ENCODE assay signal across 8 cellular contexts in the genomic region with DNA sequence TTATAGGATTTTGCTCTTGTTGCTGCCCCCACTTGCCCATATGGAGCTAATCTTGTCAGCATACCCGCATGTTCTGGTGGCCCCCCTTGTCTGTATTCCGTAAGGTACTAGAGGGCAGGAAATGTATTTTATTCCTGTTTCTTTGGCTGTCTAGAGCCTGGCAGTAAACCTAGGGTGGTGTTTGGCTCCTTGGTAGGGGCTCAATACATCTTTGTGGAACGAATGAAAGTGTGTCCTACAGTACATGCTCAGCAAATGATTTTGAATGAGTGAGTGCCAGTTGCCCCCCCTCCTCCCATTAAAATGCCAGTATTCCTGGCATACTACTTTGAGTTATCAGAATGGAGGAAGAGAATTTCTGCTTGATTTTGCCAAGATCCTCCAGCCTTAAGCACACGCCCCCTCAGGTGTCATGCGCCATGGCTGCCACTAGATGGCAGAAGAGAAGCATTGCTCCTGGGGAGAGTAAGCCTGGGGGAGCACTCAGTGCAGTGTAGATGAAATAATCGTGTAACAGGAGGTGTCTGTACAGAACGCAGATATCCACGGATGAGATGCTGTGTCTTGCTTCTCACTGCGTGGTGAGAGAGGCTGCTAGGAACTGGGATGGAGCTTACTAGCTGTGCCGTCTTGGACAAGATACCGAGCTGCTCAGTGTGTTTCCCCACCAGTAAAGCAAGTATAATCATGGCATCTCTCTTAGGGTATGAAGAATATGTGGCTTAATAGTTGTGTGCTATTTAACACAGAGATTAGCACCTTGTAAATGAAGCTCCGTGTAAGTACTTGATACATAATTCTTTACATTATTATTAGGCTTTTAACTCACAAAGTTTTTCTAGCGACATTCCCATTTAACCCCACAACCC. TPM values are rescaled to one million over a fixed set of nuclear protein-coding genes. Genes with fewer than 3 reads are reported as not detected.
DNase-seq lines count a peak whose midpoint lies in the region; ATAC-seq, FAIRE-seq and TF ChIP-seq lines count a peak whose summit lies in the region.

No MANE protein-coding gene starts in this region.

- H3K27ac Mint-ChIP-seq in brain: peak overlapping the region in 3 of 5 experiments; percentile 29 to 63 (median 61)

- peak; percentile 82 for DNase-seq in H4 (ENCODE audit: low spot score)
- peak; percentile 40 for DNase-seq in NCI-H1092 treated with DMSO at 0.1 percent for 48 hours (lab: John Stamatoyannopoulos, UW)
- peak; percentile 72 for DNase-seq in UCSD-AML1 (lab: John Stamatoyannopoulos, UW; ENCODE audit: unreplicated experiment)
- peak; percentile 96 for DNase-seq in inferior parietal cortex (ENCODE audit: extremely low spot score)
- peak; percentile 56 to 57 for DNase-seq in stimulated activated CD4-positive, alpha-beta T cell treated with anti-CD3 and anti-CD28 coated beads, Interleukin-15, amount 100 ng/mL, for 1 hour (ENCODE audit: low read depth in 1 of 2, low spot score in 1 of 2)

- TF ChIP-seq CTCF in brain (conservative IDR thresholded peaks at IDR 0.05): peak; percentile 96 to 99

- no peak for ATAC-seq in GM18858 (IDR thresholded peaks at IDR 0.05; ENCODE audit: unreplicated experiment)

- peak overlapping the region in 3 of 5 experiments; percentile 6 to 40 (median 28) for H3K4me3 Mint-ChIP-seq in brain

- H3K36me3 Mint-ChIP-seq in brain: no peaks in the 10 kb centered on the region

- H3K9me3 Mint-ChIP-seq in brain: peaks cover 0 to 3% (median 0%) of the 10 kb centered on the region in 5 experiments

- H3K27me3 Mint-ChIP-seq in brain: peaks cover 15% of the 10 kb centered on the region

- FAIRE-seq in G401.6 (lab: Jason Lieb, UNC): peak; percentile 48

- peaks cover 8% of the 10 kb centered on the region for H3K4me1 Mint-ChIP-seq in brain

RNA-seq across cellular contexts. Expression of a gene that starts 17.2 kb away (rescaled TPM):
- total RNA-seq in H4 (2014; rRNA removed; shearing (Covaris generic)): not detected in 2 replicates
- polyA plus RNA-seq in brain (ENCODE audit: insufficient read depth, low read depth, low replicate concordance): 41.7 TPM

RNA-seq across cellular contexts. Expression of a gene that starts 41.8 kb away (rescaled TPM):
- 4.5 and 12.0 TPM in 2 replicates for total RNA-seq in H4 (2014; rRNA removed; shearing (Covaris generic))
- 3.1 TPM for polyA plus RNA-seq in brain (ENCODE audit: insufficient read depth, low read depth, low replicate concordance)

Comparison
In these comparisons a context has a peak if more than half of its experiments do, and no peak if none do; other contexts are left out.
1. DNase-seq: peak in every context shown above with its lines; median percentile 96 in inferior parietal cortex; 82 in H4; 72 in UCSD-AML1; 56 in stimulated activated CD4-positive, alpha-beta T cell treated with anti-CD3 and anti-CD28 coated beads, Interleukin-15, amount 100 ng/mL, for 1 hour; 40 in NCI-H1092 treated with DMSO at 0.1 percent for 48 hours.